ENCODE assay signal across 9 cellular contexts in the genomic region with DNA sequence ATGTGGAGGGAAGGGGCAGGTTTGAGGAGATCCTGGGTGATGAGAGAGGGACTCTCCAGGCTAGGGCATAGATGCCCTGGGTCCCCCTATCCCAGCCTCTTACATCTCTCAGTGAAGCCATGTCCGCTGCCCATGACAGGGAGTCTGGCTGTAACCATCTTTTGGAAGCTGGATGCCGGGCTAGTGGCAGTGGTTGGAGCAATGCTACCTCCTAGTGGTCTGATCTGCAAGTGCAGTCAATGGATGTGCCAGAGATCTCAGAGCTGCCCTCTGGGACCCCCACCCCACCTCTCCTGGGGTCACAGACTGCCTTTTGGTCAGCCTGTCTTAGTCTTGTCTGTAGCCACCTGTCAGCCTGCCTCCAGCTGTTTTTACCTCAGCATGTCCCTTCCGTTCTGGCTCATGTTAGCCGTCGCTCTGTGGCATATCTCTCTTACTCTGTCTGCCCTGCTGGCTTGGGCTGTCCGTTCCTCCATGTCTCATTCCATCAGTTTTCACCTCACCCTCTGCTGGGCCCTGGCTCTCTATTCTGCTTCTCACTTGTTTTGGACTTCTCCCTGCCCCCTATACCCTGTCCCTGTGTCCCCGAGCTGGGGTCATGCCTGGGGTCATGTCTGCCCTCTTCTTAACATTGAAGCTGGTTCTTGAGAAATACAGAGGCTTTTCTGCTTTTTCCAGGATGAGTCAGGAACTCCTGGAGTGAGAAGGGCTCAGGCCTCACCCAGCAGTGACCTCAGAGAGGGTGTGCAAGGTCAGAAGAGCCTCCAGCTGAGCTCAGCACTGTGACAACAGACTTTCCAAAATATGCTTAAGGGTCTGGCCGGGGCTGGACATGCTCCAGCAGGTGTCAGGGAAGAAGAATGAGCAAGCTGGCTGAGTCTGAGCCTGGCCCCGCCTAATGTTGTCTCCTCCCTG. TPM values are rescaled to one million over a fixed set of nuclear protein-coding genes. Genes with fewer than 3 reads are reported as not detected.
DNase-seq lines count a peak whose midpoint lies in the region; ATAC-seq, FAIRE-seq and TF ChIP-seq lines count a peak whose summit lies in the region.
"Had no signal": no experiment of that assay in that cellular context is flagged by ENCODE, and none has a peak within 500 bp of the region (broad histone marks: within the 10 kb centered on the region; RNA-seq: fewer than 3 reads in every experiment).

No MANE protein-coding gene starts in this region.

- no peaks in the 10 kb centered on the region for H3K9me3 ChIP-seq in iPS DF 6.9 (ENCODE audit: control insufficient read depth, insufficient read depth, low read length)
- no peaks in the 10 kb centered on the region for H3K9me3 ChIP-seq in small intestine (ENCODE audit: control insufficient read depth, low read depth)

- peak; percentile 95 for TF ChIP-seq CTCF in brain microvascular endothelial cell (IDR thresholded peaks at IDR 0.05; ENCODE audit: low read depth, low read length, missing control alignments)

- ATAC-seq in HG02885 (IDR thresholded peaks at IDR 0.05; ENCODE audit: poor library complexity, unreplicated experiment): no peak

- no peaks in the 10 kb centered on the region for H3K36me3 ChIP-seq in brain microvascular endothelial cell (replicated peaks)
- no peaks in the 10 kb centered on the region for H3K36me3 ChIP-seq in iPS DF 6.9 (ENCODE audit: control insufficient read depth, insufficient read depth, low read length)
- no peaks in the 10 kb centered on the region for H3K36me3 ChIP-seq in small intestine (ENCODE audit: control insufficient read depth in 2 of 2, insufficient read depth in 2 of 2, low read length in 2 of 2)

- WGBS in iPS DF 6.9 (ENCODE audit: insufficient coverage, insufficient read length): no CpG with 5 or more reads among the region's 9 CpGs
- 22 to 30% (median 25%) methylated on average over 9 of the region's 9 CpGs for WGBS in small intestine, 3 donors

- in situ Hi-C loops in brain microvascular endothelial cell (cut with HindIII; ENCODE audit: low pct_ligation_motif_present, low sequenced_read_pairs): no loop called here

- H3K4me1 ChIP-seq in iPS DF 6.9 (ENCODE audit: control insufficient read depth, insufficient read depth, low read length): no peaks in the 10 kb centered on the region
- H3K4me1 ChIP-seq in small intestine (ENCODE audit: control insufficient read depth in 2 of 2, insufficient read depth in 1 of 2, low read depth in 1 of 2, low read length in 1 of 2): no peaks in the 10 kb centered on the region

- FAIRE-seq in small intestine (lab: Jason Lieb, UNC): no peak
- FAIRE-seq: A204.1 had no signal

- H3K27me3 ChIP-seq in brain microvascular endothelial cell (replicated peaks): peaks cover 4% of the 10 kb centered on the region
- no peaks in the 10 kb centered on the region for H3K27me3 ChIP-seq in iPS DF 6.9 (ENCODE audit: control insufficient read depth, insufficient read depth, low read length)
- H3K27me3 ChIP-seq in small intestine (ENCODE audit: control insufficient read depth in 2 of 2, insufficient read depth in 2 of 2, low read length in 2 of 2): no peaks in the 10 kb centered on the region

- no peak overlapping the region for H3K27ac ChIP-seq in brain microvascular endothelial cell
- no peak overlapping the region for H3K27ac ChIP-seq in iPS DF 6.9 (ENCODE audit: low read length)
- H3K27ac ChIP-seq in small intestine (ENCODE audit: low read depth in 1 of 2, low read length in 1 of 2): peak overlapping the region in 1 of 2 donors; percentile 26

- DNase-seq in NCI-H2081 (lab: John Stamatoyannopoulos, UW) (peak; percentile 65 to 74), NCI-H2081 treated with DMSO at 0.1 percent for 48 hours (lab: John Stamatoyannopoulos, UW) (no peak), NCI-H128 (lab: John Stamatoyannopoulos, UW; ENCODE audit: unreplicated experiment) (peak; percentile 51), T1000 (lab: John Stamatoyannopoulos, UW) (peak; percentile 43), brain microvascular endothelial cell (peak; percentile 71), iPS DF 6.9 (ENCODE audit: low read depth, low spot score) (peak; percentile 70), small intestine (peak; percentile 48)

- no peak overlapping the region for H3K4me3 ChIP-seq in brain microvascular endothelial cell (ENCODE audit: low read depth, low read length)
- H3K4me3 ChIP-seq in iPS DF 6.9 (ENCODE audit: low read length): no peak overlapping the region
- no peak overlapping the region for H3K4me3 ChIP-seq in small intestine (ENCODE audit: low read depth in 1 of 2, low read length in 2 of 2)

RNA-seq across cellular contexts. Expression of gene THY1, which starts 52.0 kb away (rescaled TPM):
- polyA plus RNA-seq in small intestine: 10 to 100 TPM in 1 of 3 donors, 1 to 10 TPM in 1, under 1 TPM in 1; 0.54 to 52.5 (median 1.1) TPM
